23 cellular contexts compared by ENCODE assay signal in genomic region chr3:86229086-86229774, GRCh38.
"Had no signal": no experiment of that assay in that cellular context is flagged by ENCODE, and none has a peak within 500 bp of the region (broad histone marks: within the 10 kb centered on the region; RNA-seq: fewer than 3 reads in every experiment).

No MANE protein-coding gene starts in this region.

- H3K27ac ChIP-seq: brain microvascular endothelial cell, cardiac muscle cell, VCaP had no signal

- H3K36me3 ChIP-seq: brain microvascular endothelial cell, cardiac muscle cell had no signal

- H3K9me3 Mint-ChIP-seq: activated naive CD4-positive, alpha-beta T cell treated with anti-CD3 and anti-CD28 coated beads for 36 hours; T-helper 1 cell treated with Interleukin-12 subunit alpha and Interleukin-12 subunit beta and Interleukin-4 antibody, amounts not matched to agents 30 μg/mL and 1 μg/mL, for 36 hours had no signal

- DNase-seq: activated CD4-positive, alpha-beta memory T cell treated with anti-CD3 and anti-CD28 coated beads, Interleukin-2, amount 10 ng/mL, durations not matched to agents 7 days and 5 days; activated CD4-positive, alpha-beta T cell treated with anti-CD3 and anti-CD28 coated beads for 36 hours; activated CD4-positive, alpha-beta T cell treated with anti-CD3 and anti-CD28 coated beads, Interleukin-2, amount 50 U/mL, for 1 hour; activated gamma-delta T cell; activated naive CD4-positive, alpha-beta T cell treated with anti-CD3 and anti-CD28 coated beads for 36 hours; activated naive CD8-positive, alpha-beta T cell treated with anti-CD3 and anti-CD28 coated beads for 36 hours; activated T-cell treated with anti-CD3 and anti-CD28 coated beads for 4 hours; activated T-cell treated with anti-CD3 and anti-CD28 coated beads, Interleukin-2, amount 50 U/mL, for 48 hours; brain microvascular endothelial cell; Kasumi-1; NCI-H1105 treated with DMSO at 0.1 percent for 48 hours; NCI-H146; NCI-H187 treated with DMSO at 0.1 percent for 48 hours; NCI-H2081 treated with DMSO at 0.1 percent for 48 hours; NCI-H345; NCI-H510A treated with DMSO at 0.1 percent for 48 hours; NCI-H69; NK-92 treated with Interleukin-12 subunit alpha and Interleukin-12 subunit beta, amount 100 ng/mL, for 24 hours; SHP77 treated with DMSO at 0.1 percent for 48 hours had no signal

- H3K4me3 Mint-ChIP-seq: activated CD4-positive, alpha-beta memory T cell treated with anti-CD3 and anti-CD28 coated beads, Interleukin-2, amount 10 ng/mL, durations not matched to agents 7 days and 5 days; activated CD4-positive, alpha-beta T cell treated with anti-CD3 and anti-CD28 coated beads for 36 hours; activated naive CD4-positive, alpha-beta T cell treated with anti-CD3 and anti-CD28 coated beads for 36 hours; activated naive CD8-positive, alpha-beta T cell treated with anti-CD3 and anti-CD28 coated beads for 36 hours; activated T-helper 17 cell treated with anti-CD3 and anti-CD28 coated beads, Interleukin-2, amount 50 U/mL, for 72 hours; T-helper 1 cell treated with Interleukin-12 subunit alpha and Interleukin-12 subunit beta and Interleukin-4 antibody, amounts not matched to agents 30 μg/mL and 1 μg/mL, for 36 hours had no signal

- ATAC-seq: activated CD4-positive, alpha-beta T cell treated with anti-CD3 and anti-CD28 coated beads for 36 hours; activated T-helper 17 cell treated with anti-CD3 and anti-CD28 coated beads, Interleukin-2, amount 50 U/mL, for 72 hours had no signal

- H3K4me3 ChIP-seq: cardiac muscle cell had no signal

- H3K27me3 ChIP-seq: brain microvascular endothelial cell, cardiac muscle cell had no signal

- H3K4me1 Mint-ChIP-seq: activated CD4-positive, alpha-beta memory T cell treated with anti-CD3 and anti-CD28 coated beads, Interleukin-2, amount 10 ng/mL, durations not matched to agents 7 days and 5 days; activated CD4-positive, alpha-beta T cell treated with anti-CD3 and anti-CD28 coated beads for 36 hours; activated naive CD8-positive, alpha-beta T cell treated with anti-CD3 and anti-CD28 coated beads for 36 hours; activated T-helper 17 cell treated with anti-CD3 and anti-CD28 coated beads, Interleukin-2, amount 50 U/mL, for 72 hours had no signal

- H3K27me3 Mint-ChIP-seq: activated CD4-positive, alpha-beta memory T cell treated with anti-CD3 and anti-CD28 coated beads, Interleukin-2, amount 10 ng/mL, durations not matched to agents 7 days and 5 days; activated CD4-positive, alpha-beta T cell treated with anti-CD3 and anti-CD28 coated beads for 36 hours; activated naive CD8-positive, alpha-beta T cell treated with anti-CD3 and anti-CD28 coated beads for 36 hours; activated T-helper 17 cell treated with anti-CD3 and anti-CD28 coated beads, Interleukin-2, amount 50 U/mL, for 72 hours had no signal

- H3K27ac Mint-ChIP-seq: activated CD4-positive, alpha-beta memory T cell treated with anti-CD3 and anti-CD28 coated beads, Interleukin-2, amount 10 ng/mL, durations not matched to agents 7 days and 5 days; activated CD4-positive, alpha-beta T cell treated with anti-CD3 and anti-CD28 coated beads for 36 hours; activated naive CD4-positive, alpha-beta T cell treated with anti-CD3 and anti-CD28 coated beads for 36 hours; activated naive CD8-positive, alpha-beta T cell treated with anti-CD3 and anti-CD28 coated beads for 36 hours; activated T-helper 17 cell treated with anti-CD3 and anti-CD28 coated beads, Interleukin-2, amount 50 U/mL, for 72 hours; T-helper 1 cell treated with Interleukin-12 subunit alpha and Interleukin-12 subunit beta and Interleukin-4 antibody, amounts not matched to agents 30 μg/mL and 1 μg/mL, for 36 hours had no signal

- H3K36me3 Mint-ChIP-seq: activated naive CD8-positive, alpha-beta T cell treated with anti-CD3 and anti-CD28 coated beads for 36 hours had no signal
